ENCODE assay signal across 8 cellular contexts in genomic region chr10:75187961-75188426, GRCh38.
DNase-seq lines count a peak whose midpoint lies in the region; TF ChIP-seq lines count a peak whose summit lies in the region.

No MANE protein-coding gene starts in this region.

- H3K9me3 Mint-ChIP-seq in T-helper 2 cell treated with Interferon-gamma antibody and Interleukin-4, amounts not matched to agents 5 μg/mL and 100 μg/mL, for 36 hours: no peaks in the 10 kb centered on the region

- H3K27me3 Mint-ChIP-seq in T-helper 2 cell treated with Interferon-gamma antibody and Interleukin-4, amounts not matched to agents 5 μg/mL and 100 μg/mL, for 36 hours (ENCODE audit: low read depth): no peaks in the 10 kb centered on the region

- H3K27ac Mint-ChIP-seq in T-helper 2 cell treated with Interferon-gamma antibody and Interleukin-4, amounts not matched to agents 5 μg/mL and 100 μg/mL, for 36 hours: peak overlapping the region; percentile 67

- H3K4me1 Mint-ChIP-seq in T-helper 2 cell treated with Interferon-gamma antibody and Interleukin-4, amounts not matched to agents 5 μg/mL and 100 μg/mL, for 36 hours (ENCODE audit: low read depth): peaks cover 14% of the 10 kb centered on the region

- H3K36me3 Mint-ChIP-seq in T-helper 2 cell treated with Interferon-gamma antibody and Interleukin-4, amounts not matched to agents 5 μg/mL and 100 μg/mL, for 36 hours (ENCODE audit: low read depth): peaks cover 3% of the 10 kb centered on the region

- no peak overlapping the region for H3K4me3 Mint-ChIP-seq in T-helper 2 cell treated with Interferon-gamma antibody and Interleukin-4, amounts not matched to agents 5 μg/mL and 100 μg/mL, for 36 hours

- TF ChIP-seq EP300 in Ishikawa (IDR thresholded peaks at IDR 0.05; ENCODE audit: borderline replicate concordance): no peak

- peak; percentile 30 to 66 for DNase-seq in NCI-H2081 (lab: John Stamatoyannopoulos, UW)
- no peak for DNase-seq in NCI-H2081 treated with DMSO at 0.1 percent for 48 hours (lab: John Stamatoyannopoulos, UW)
- peak; percentile 46 for DNase-seq in T-helper 2 cell treated with Interferon-gamma antibody and Interleukin-4, amounts not matched to agents 5 μg/mL and 100 μg/mL, for 36 hours (ENCODE audit: low spot score)
- DNase-seq in astrocyte of the hippocampus (ENCODE audit: low read depth, low spot score): peak; percentile 74
- peak; percentile 76 for DNase-seq in iPS DF 19.7 (ENCODE audit: low read depth, low spot score)
- DNase-seq in stimulated activated CD4-positive, alpha-beta T cell treated with anti-CD3 and anti-CD28 coated beads, Interleukin-1b, Interleukin-23, amount 100 ng/mL, for 1 hour (ENCODE audit: low read depth in 2 of 2): peak; percentile 15 to 33
- DNase-seq in DMS114 treated with DMSO at 0.1 percent for 48 hours (lab: John Stamatoyannopoulos, UW; ENCODE audit: unreplicated experiment): no peak

- peak; percentile 89 for TF ChIP-seq RAD21 in Ishikawa (IDR thresholded peaks at IDR 0.05; ENCODE audit: low read depth)

TF ChIP-seq in Ishikawa, 13 proteins besides CTCF, POLR2A, EP300 and RAD21:
- no peak for TF ChIP-seq CEBPB (IDR thresholded peaks at IDR 0.05)
- no peak for TF ChIP-seq CREB1 (IDR thresholded peaks at IDR 0.05; ENCODE audit: low read depth)
- TF ChIP-seq ZBTB7A (IDR thresholded peaks at IDR 0.05; ENCODE audit: low read depth): no peak
- TF ChIP-seq FOXM1 (IDR thresholded peaks at IDR 0.05; ENCODE audit: borderline replicate concordance, low read depth): no peak
TF ChIP-seq in Ishikawa: peak in this region for 0.

Comparison
In these comparisons a context has a peak if more than half of its experiments do, and no peak if none do; other contexts are left out.
1. DNase-seq: peak in NCI-H2081 (2 of 2), T-helper 2 cell treated with Interferon-gamma antibody and Interleukin-4, amounts not matched to agents 5 μg/mL and 100 μg/mL, for 36 hours (single experiment), astrocyte of the hippocampus (single experiment), iPS DF 19.7 (single experiment) and stimulated activated CD4-positive, alpha-beta T cell treated with anti-CD3 and anti-CD28 coated beads, Interleukin-1b, Interleukin-23, amount 100 ng/mL, for 1 hour (2 of 2); none in NCI-H2081 treated with DMSO at 0.1 percent for 48 hours (single experiment) and DMS114 treated with DMSO at 0.1 percent for 48 hours (single experiment).